Comparison of ENCODE assay signal across 8 cellular contexts in the genomic region with DNA sequence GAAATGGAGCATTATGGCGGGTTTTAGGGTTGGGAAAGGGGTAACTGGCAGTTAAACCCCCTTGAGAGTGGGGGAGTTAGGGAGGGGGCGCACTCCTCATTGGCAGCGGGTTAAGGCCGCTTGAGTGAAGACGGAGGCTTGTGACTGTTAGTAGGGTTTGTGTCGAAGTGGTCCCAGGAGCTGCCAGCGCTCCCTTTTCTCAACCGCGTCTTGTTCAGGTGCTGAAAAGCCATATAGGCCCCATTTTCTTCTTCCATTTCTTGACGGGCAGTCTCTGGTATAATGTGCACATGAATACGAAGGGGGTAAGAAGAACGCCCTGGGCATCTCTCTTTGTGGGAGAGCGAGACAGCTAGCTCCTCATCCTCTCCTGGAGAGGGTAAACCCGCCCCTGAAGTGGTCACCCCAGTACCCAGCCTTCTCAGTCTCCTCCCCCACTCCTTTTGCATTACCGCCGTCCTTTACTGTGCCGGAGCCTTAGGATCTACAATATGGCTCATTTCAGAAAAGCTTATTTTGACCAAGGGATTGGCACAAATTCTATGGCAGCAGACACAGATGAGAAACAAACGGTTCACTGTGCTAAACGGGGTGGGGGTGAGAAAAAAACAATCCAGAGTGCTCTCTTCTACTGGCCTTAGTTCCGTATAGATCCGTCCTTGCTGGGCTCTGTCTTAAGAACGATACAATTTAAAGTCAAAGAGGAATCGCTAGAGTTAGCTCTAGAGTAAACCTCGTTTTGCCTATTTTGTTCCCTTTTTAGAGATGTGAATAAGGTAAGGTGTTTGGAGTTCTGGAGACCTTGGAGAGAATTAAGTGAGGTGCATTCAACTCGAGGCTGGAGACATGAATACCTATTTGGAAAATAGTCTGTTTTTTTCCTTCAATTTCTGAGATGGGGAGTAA. TPM values are rescaled to one million over a fixed set of nuclear protein-coding genes. Genes with fewer than 3 reads are reported as not detected.
DNase-seq lines count a peak whose midpoint lies in the region; ATAC-seq and TF ChIP-seq lines count a peak whose summit lies in the region.

No MANE protein-coding gene starts in this region.

- H3K27me3 Mint-ChIP-seq in activated CD4-positive, alpha-beta T cell treated with anti-CD3 and anti-CD28 coated beads, Interleukin-2, amount 10 ng/mL, durations not matched to agents 7 days and 5 days, result no peaks in the 10 kb centered on the region

- H3K4me1 ChIP-seq in lung (ENCODE audit: control insufficient read depth in 2 of 2, insufficient read depth in 2 of 2, low read length in 2 of 2), result peaks cover 3 to 6% of the 10 kb centered on the region in 2 donors

- WGBS in lung, 2 donors, result 0 to 1% methylated on average over 25 of the region's 25 CpGs

- H3K4me3 Mint-ChIP-seq in activated CD4-positive, alpha-beta T cell treated with anti-CD3 and anti-CD28 coated beads, Interleukin-2, amount 10 ng/mL, durations not matched to agents 7 days and 5 days, result peak overlapping the region; percentile 99

- H3K27me3 ChIP-seq in lung (ENCODE audit: control insufficient read depth, insufficient read depth), result no peaks in the 10 kb centered on the region

- DNase-seq in NCI-H1436 treated with DMSO at 0.1 percent for 48 hours (lab: John Stamatoyannopoulos, UW), result peak; percentile 29
- DNase-seq in NCI-H1436 (lab: John Stamatoyannopoulos, UW), result no peak
- DNase-seq in NCI-H1694 treated with DMSO at 0.1 percent for 48 hours (lab: John Stamatoyannopoulos, UW), result peak; percentile 37
- DNase-seq in activated CD4-positive, alpha-beta T cell treated with anti-CD3 and anti-CD28 coated beads, Interleukin-2, amount 10 ng/mL, durations not matched to agents 7 days and 5 days, result peak; percentile 66
- peak; percentile 54 for DNase-seq in ecto neural progenitor cell (ENCODE audit: low spot score)
- peak; percentile 50 for DNase-seq in lung (ENCODE audit: low spot score)
- DNase-seq in stimulated activated CD8-positive, alpha-beta memory T cell treated with anti-CD3 and anti-CD28 coated beads, Interleukin-12 subunit alpha, Interleukin-12 subunit beta, amount 100 ng/mL, for 1 hour (ENCODE audit: low read depth), result peak; percentile 41

- POLR2A ChIA-PET in activated CD4-positive, alpha-beta T cell treated with anti-CD3 and anti-CD28 coated beads, Interleukin-2, amount 10 ng/mL, durations not matched to agents 7 days and 5 days (lab: Charles Lee), result interaction anchor here (2.6 kb wide), 1 partner anchor 31 kb away, joined by 13 read pairs; no protein-coding TSS in a partner anchor

- H3K27ac ChIP-seq in lung (ENCODE audit: low read depth in 1 of 2, low read length in 1 of 2), result peak overlapping the region; percentile 99

- no peaks in the 10 kb centered on the region for H3K9me3 ChIP-seq in lung (ENCODE audit: control insufficient read depth in 2 of 2, insufficient read depth in 1 of 2, low read length in 1 of 2)

- H3K27ac Mint-ChIP-seq in activated CD4-positive, alpha-beta T cell treated with anti-CD3 and anti-CD28 coated beads, Interleukin-2, amount 10 ng/mL, durations not matched to agents 7 days and 5 days, result peak overlapping the region; percentile 100

- ATAC-seq in lung (ENCODE audit: insufficient read depth, low FRiP score) (no peak), HG02571 (IDR thresholded peaks at IDR 0.05; ENCODE audit: unreplicated experiment) (no peak)

- TF ChIP-seq CTCF in lung (IDR thresholded peaks at IDR 0.05; ENCODE audit: control extremely low read depth, extremely low read depth), result no peak

- CTCF ChIA-PET in activated CD4-positive, alpha-beta T cell treated with anti-CD3 and anti-CD28 coated beads, Interleukin-2, amount 10 ng/mL, durations not matched to agents 7 days and 5 days (lab: Charles Lee), result interaction anchor here (0.5 to 1.8 kb wide), 10 partner anchors 9 to 489 kb away, joined by 3 to 7 read pairs (median 4); no protein-coding TSS in a partner anchor

- H3K36me3 Mint-ChIP-seq in activated CD4-positive, alpha-beta T cell treated with anti-CD3 and anti-CD28 coated beads, Interleukin-2, amount 10 ng/mL, durations not matched to agents 7 days and 5 days (ENCODE audit: low read depth), result peaks cover 63% of the 10 kb centered on the region

- H3K4me1 Mint-ChIP-seq in activated CD4-positive, alpha-beta T cell treated with anti-CD3 and anti-CD28 coated beads, Interleukin-2, amount 10 ng/mL, durations not matched to agents 7 days and 5 days, result peaks cover 32% of the 10 kb centered on the region

- H3K36me3 ChIP-seq in lung (ENCODE audit: control insufficient read depth in 2 of 2, insufficient read depth in 2 of 2, low read length in 2 of 2), result no peaks in the 10 kb centered on the region

- no peaks in the 10 kb centered on the region for H3K9me3 Mint-ChIP-seq in activated CD4-positive, alpha-beta T cell treated with anti-CD3 and anti-CD28 coated beads, Interleukin-2, amount 10 ng/mL, durations not matched to agents 7 days and 5 days

- peak overlapping the region; percentile 85 for H3K4me3 ChIP-seq in lung

RNA-seq across cellular contexts. Expression of a gene that starts 1.0 kb away (rescaled TPM):
- total RNA-seq in activated CD4-positive, alpha-beta T cell treated with anti-CD3 and anti-CD28 coated beads, Interleukin-2, amount 10 ng/mL, durations not matched to agents 7 days and 5 days, result 10 to 100 TPM; 97.4 to 98.5 TPM
- total RNA-seq in lung, result 100 to 1,000 TPM in 1 of 2 donors, 10 to 100 TPM in 1; 94.6 to 277 TPM
- 10 to 100 TPM; 20.3 to 30.9 TPM for polyA plus RNA-seq in lung
